Comparison of ENCODE assay signal across 17 cellular contexts in genomic region chr10:21401196-21401595, GRCh38.
DNase-seq lines count a peak whose midpoint lies in the region; ATAC-seq, FAIRE-seq and TF ChIP-seq lines count a peak whose summit lies in the region.
"Had no signal": no experiment of that assay in that cellular context is flagged by ENCODE, and none has a peak within 500 bp of the region (broad histone marks: within the 10 kb centered on the region; RNA-seq: fewer than 3 reads in every experiment).

No MANE protein-coding gene starts in this region.

- no peak for FAIRE-seq in bronchial epithelial cell (lab: Jason Lieb, UNC)

- H2BK12ac ChIP-seq in trophoblast cell (ENCODE audit: low read length): peak overlapping the region; percentile 55

- H2AK5ac ChIP-seq in trophoblast cell (ENCODE audit: low read length): peak overlapping the region; percentile 28

- H3K4me1 ChIP-seq in trophoblast cell (ENCODE audit: control insufficient read depth in 1 of 2, insufficient read depth in 2 of 2, low read length in 2 of 2) (peaks cover 13% of the 10 kb centered on the region in 2 experiments), OCI-LY7 (ENCODE audit: insufficient read depth, low read length, poor library complexity, severe bottlenecking) (no peaks in the 10 kb centered on the region)

- no peaks in the 10 kb centered on the region for H4K20me1 ChIP-seq in OCI-LY7 (ENCODE audit: insufficient read depth, low read length)

- no peaks in the 10 kb centered on the region for H3K79me2 ChIP-seq in trophoblast cell (ENCODE audit: control insufficient read depth, insufficient read depth, low read length, poor library complexity)
- no peaks in the 10 kb centered on the region for H3K79me2 ChIP-seq in OCI-LY7 (ENCODE audit: insufficient read depth, low read depth, low read length)
- H3K79me2 ChIP-seq: hepatocyte had no signal

- no peak overlapping the region for H3K9ac ChIP-seq in trophoblast cell (ENCODE audit: low read length)
- H3K9ac ChIP-seq: KMS-11 had no signal

- H3K9me2 ChIP-seq in OCI-LY7 (ENCODE audit: insufficient read depth, low read length): no peaks in the 10 kb centered on the region

- peaks cover 32% of the 10 kb centered on the region for H3K79me1 ChIP-seq in trophoblast cell (ENCODE audit: low read length)

- intact Hi-C loops in OCI-LY7 (cut with micrococcal nuclease; ENCODE audit: unreplicated experiment): no loop called here

- peak; percentile 62 for ATAC-seq in GM19463 (IDR thresholded peaks at IDR 0.05; ENCODE audit: unreplicated experiment)
- ATAC-seq in GM21360 (IDR thresholded peaks at IDR 0.05; ENCODE audit: unreplicated experiment): no peak

- peak overlapping the region; percentile 43 for H3K18ac ChIP-seq in trophoblast cell (ENCODE audit: low read length)

- peak overlapping the region; percentile 48 for H3K27ac ChIP-seq in trophoblast cell (ENCODE audit: low read depth, low read length)
- H3K27ac ChIP-seq in OCI-LY7 (ENCODE audit: low read depth, low read length, poor library complexity, severe bottlenecking): no peak overlapping the region
- H3K27ac ChIP-seq: dorsolateral prefrontal cortex, KMS-11, right atrium auricular region had no signal

- H3K23ac ChIP-seq in trophoblast cell (ENCODE audit: low read length): no peak overlapping the region

- no peak overlapping the region for H4K12ac ChIP-seq in trophoblast cell (ENCODE audit: low read depth, low read length)

- H3K9me3 ChIP-seq in trophoblast cell (ENCODE audit: insufficient read depth, low read depth, low read length) (peaks cover 5% of the 10 kb centered on the region), OCI-LY7 (ENCODE audit: low read length) (no peaks in the 10 kb centered on the region)

- H2AFZ ChIP-seq in trophoblast cell (ENCODE audit: insufficient read depth, low read length, poor library complexity): no peak overlapping the region
- H2AFZ ChIP-seq in OCI-LY7 (ENCODE audit: low read length): no peak overlapping the region
- H2AFZ ChIP-seq: hepatocyte had no signal

- no peak overlapping the region for H3K4ac ChIP-seq in trophoblast cell (ENCODE audit: low read depth, low read length)

- no peak overlapping the region for H3K4me3 ChIP-seq in bronchial epithelial cell (ENCODE audit: low read depth, low read length)
- no peak overlapping the region for H3K4me3 ChIP-seq in trophoblast cell (ENCODE audit: low read depth, low read length)
- no peak overlapping the region for H3K4me3 ChIP-seq in OCI-LY7 (ENCODE audit: low read depth, low read length, poor library complexity, severe bottlenecking)
- H3K4me3 ChIP-seq: dorsolateral prefrontal cortex, hepatocyte, right atrium auricular region had no signal

- H2BK120ac ChIP-seq in trophoblast cell (ENCODE audit: insufficient read depth, low read length, poor library complexity): peak overlapping the region; percentile 45

- BruUV-seq in OCI-LY7 (replicated peaks; lab: Mats Ljungman, UMichigan): no TSS peak

- peak overlapping the region; percentile 49 for H4K91ac ChIP-seq in trophoblast cell (ENCODE audit: low read depth, low read length)

- peak overlapping the region; percentile 41 for H3K14ac ChIP-seq in trophoblast cell (ENCODE audit: low read length)

- H3K36me3 ChIP-seq in bronchial epithelial cell (ENCODE audit: control insufficient read depth, insufficient read depth, low read length): no peaks in the 10 kb centered on the region
- H3K36me3 ChIP-seq in trophoblast cell (ENCODE audit: control insufficient read depth in 1 of 2, insufficient read depth in 2 of 2, low read length in 2 of 2): no peaks in the 10 kb centered on the region
- H3K36me3 ChIP-seq in OCI-LY7 (ENCODE audit: insufficient read depth, low read length): no peaks in the 10 kb centered on the region
- H3K36me3 ChIP-seq: right atrium auricular region had no signal

- CTCF ChIA-PET in OCI-LY7 (lab: Charles Lee; ENCODE audit: unreplicated experiment): no interaction called here

- TF ChIP-seq CTCF in bronchial epithelial cell (IDR thresholded peaks at IDR 0.05; ENCODE audit: insufficient read depth, low read length, severe bottlenecking) (no peak), OCI-LY7 (conservative IDR thresholded peaks at IDR 0.05; ENCODE audit: low read length) (no peak)

- H3K4me2 ChIP-seq in trophoblast cell (ENCODE audit: low read length): peak overlapping the region; percentile 20
- no peak overlapping the region for H3K4me2 ChIP-seq in OCI-LY7 (ENCODE audit: low read length)
- H3K4me2 ChIP-seq: hepatocyte, KMS-11 had no signal

- H3K27me3 ChIP-seq in bronchial epithelial cell (ENCODE audit: control insufficient read depth, insufficient read depth, low read length) (no peaks in the 10 kb centered on the region), trophoblast cell (ENCODE audit: insufficient read depth, low read length) (no peaks in the 10 kb centered on the region)
- H3K27me3 ChIP-seq: dorsolateral prefrontal cortex, hepatocyte, right atrium auricular region had no signal

- H2BK5ac ChIP-seq in trophoblast cell (ENCODE audit: low read depth, low read length, poor library complexity): no peak overlapping the region

- DNase-seq in NOMO-1 treated with DMSO at 0.1 percent for 48 hours (lab: John Stamatoyannopoulos, UW; ENCODE audit: unreplicated experiment): peak; percentile 42
- peak; percentile 35 for DNase-seq in bronchial epithelial cell (ENCODE audit: low read depth)
- DNase-seq in trophoblast cell: no peak
- DNase-seq in OCI-M2 (lab: John Stamatoyannopoulos, UW; ENCODE audit: unreplicated experiment): no peak
- DNase-seq in epidermal melanocyte (ENCODE audit: insufficient read length, low spot score): no peak
- no peak for DNase-seq in OCI-LY7 (ENCODE audit: low spot score)
- DNase-seq: activated CD4-positive, alpha-beta T cell treated with anti-CD3 and anti-CD28 coated beads, Interleukin-2, amount 10 ng/mL, durations not matched to agents 24 days and 14 days; activated naive CD4-positive, alpha-beta T cell treated with anti-CD3 and anti-CD28 coated beads, Interleukin-2, amount 10 ng/mL, durations not matched to agents 7 days and 5 days; dorsolateral prefrontal cortex; NCI-H1694; NCI-H446; T-helper 9 cell had no signal

- no CpG with 5 or more reads among the region's 2 CpGs for WGBS in trophoblast cell (ENCODE audit: extremely low coverage, insufficient coverage, insufficient read length)

- POLR2A ChIA-PET in OCI-LY7 (lab: Charles Lee): no interaction called here

- no peak overlapping the region for H4K8ac ChIP-seq in trophoblast cell (ENCODE audit: low read depth, low read length)

Comparison
In these comparisons a context has a peak if more than half of its experiments do, and no peak if none do; other contexts are left out.
1. DNase-seq: peak in NOMO-1 treated with DMSO at 0.1 percent for 48 hours (single experiment) and bronchial epithelial cell (single experiment); none in trophoblast cell (0 of 2), OCI-M2 (single experiment), epidermal melanocyte (single experiment) and OCI-LY7 (single experiment).